ENCODE assay signal across 25 cellular contexts in the genomic region with DNA sequence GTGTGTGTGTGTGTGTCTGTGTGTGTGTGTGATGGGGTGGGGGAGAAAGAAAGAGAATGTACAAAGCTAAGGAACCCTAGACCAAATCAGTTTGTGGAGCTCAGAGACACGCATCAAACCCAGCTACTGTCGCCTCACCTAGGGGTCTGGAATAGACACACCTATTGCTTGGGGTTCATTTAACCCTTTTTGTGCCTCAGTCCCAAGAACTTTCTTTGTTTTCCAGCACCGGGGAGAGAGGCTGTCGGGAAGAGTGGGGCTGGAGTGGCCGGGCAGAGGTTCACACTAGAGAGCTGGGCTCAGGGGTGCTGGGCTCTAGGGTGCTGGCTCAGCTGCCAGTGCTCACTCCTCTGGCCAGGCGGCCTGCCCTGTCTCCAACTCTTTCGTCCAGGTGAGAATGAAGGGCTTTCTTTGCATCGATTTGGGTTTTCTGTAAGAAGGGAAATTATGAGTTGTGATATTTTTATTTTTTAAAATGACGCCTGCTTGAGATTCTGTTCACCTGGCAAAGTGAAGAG.
DNase-seq lines count a peak whose midpoint lies in the region; ATAC-seq, FAIRE-seq and TF ChIP-seq lines count a peak whose summit lies in the region.
"Had no signal": no experiment of that assay in that cellular context is flagged by ENCODE, and none has a peak within 500 bp of the region (broad histone marks: within the 10 kb centered on the region; RNA-seq: fewer than 3 reads in every experiment).

No MANE protein-coding gene starts in this region.

- H3K14ac ChIP-seq in trophoblast cell (ENCODE audit: low read length): no peak overlapping the region

- no peak overlapping the region for H3K18ac ChIP-seq in trophoblast cell (ENCODE audit: low read length)

- TF ChIP-seq CTCF in OCI-LY3 (IDR thresholded peaks at IDR 0.05; ENCODE audit: low read depth, low read length) (no peak), mammary epithelial cell (conservative IDR thresholded peaks at IDR 0.05 in 1 of 2, IDR thresholded peaks at IDR 0.05 in 1 of 2; ENCODE audit: extremely low read depth in 1 of 2, insufficient read depth in 1 of 2, low read depth in 1 of 2, low read length in 2 of 2) (no peak)

- H3K23ac ChIP-seq in trophoblast cell (ENCODE audit: low read length): peak overlapping the region; percentile 40

- H3K9ac ChIP-seq in OCI-LY3 (ENCODE audit: low read length): no peak overlapping the region
- H3K9ac ChIP-seq in iPS-18a (ENCODE audit: low read length): no peak overlapping the region
- H3K9ac ChIP-seq in trophoblast cell (ENCODE audit: low read length): no peak overlapping the region
- no peak overlapping the region for H3K9ac ChIP-seq in mammary epithelial cell (ENCODE audit: insufficient read depth, low read length)

- H3K79me2 ChIP-seq in OCI-LY3 (ENCODE audit: low read length): no peaks in the 10 kb centered on the region
- no peaks in the 10 kb centered on the region for H3K79me2 ChIP-seq in trophoblast cell (ENCODE audit: control insufficient read depth, insufficient read depth, low read length, poor library complexity)
- H3K79me2 ChIP-seq in mammary epithelial cell (ENCODE audit: insufficient read depth, low read length): no peaks in the 10 kb centered on the region

- no peak overlapping the region for H4K91ac ChIP-seq in trophoblast cell (ENCODE audit: low read depth, low read length)

- no peak overlapping the region for H4K8ac ChIP-seq in trophoblast cell (ENCODE audit: low read depth, low read length)

- peaks cover under 1% of the 10 kb centered on the region; the same call in 1 of the 2 replicates for H3K4me1 ChIP-seq in OCI-LY3 (ENCODE audit: low read length)
- H3K4me1 ChIP-seq in iPS-18a (ENCODE audit: control insufficient read depth, low read depth, low read length): peaks cover 37% of the 10 kb centered on the region
- peaks cover 12 to 16% of the 10 kb centered on the region in 2 experiments for H3K4me1 ChIP-seq in trophoblast cell (ENCODE audit: control insufficient read depth in 1 of 2, insufficient read depth in 2 of 2, low read length in 2 of 2)
- H3K4me1 ChIP-seq in mammary epithelial cell (ENCODE audit: insufficient read depth, low read length): peaks cover 6% of the 10 kb centered on the region

- dilution Hi-C loops in mammary epithelial cell (cut with HindIII; ENCODE audit: low sequenced_read_pairs): no loop called here

- H3K36me3 ChIP-seq in H7 (replicated peaks; ENCODE audit: control insufficient read depth, insufficient read depth, low read length) (no peaks in the 10 kb centered on the region), OCI-LY3 (replicated peaks; ENCODE audit: low read depth, low read length) (no peaks in the 10 kb centered on the region), iPS-18a (ENCODE audit: control insufficient read depth, low read depth, low read length) (no peaks in the 10 kb centered on the region), trophoblast cell (ENCODE audit: control insufficient read depth in 1 of 2, insufficient read depth in 2 of 2, low read length in 2 of 2) (no peaks in the 10 kb centered on the region), mammary epithelial cell (ENCODE audit: insufficient read depth, low read length) (no peaks in the 10 kb centered on the region)
- H3K36me3 ChIP-seq: prostate gland, upper lobe of left lung had no signal

- H2BK5ac ChIP-seq in trophoblast cell (ENCODE audit: low read depth, low read length, poor library complexity): no peak overlapping the region

- H3K9me3 ChIP-seq in OCI-LY3 (ENCODE audit: insufficient read depth, low read length): no peaks in the 10 kb centered on the region
- H3K9me3 ChIP-seq in iPS-18a (ENCODE audit: control insufficient read depth, low read depth, low read length): no peaks in the 10 kb centered on the region
- H3K9me3 ChIP-seq in trophoblast cell (ENCODE audit: insufficient read depth, low read depth, low read length): peaks cover 4% of the 10 kb centered on the region
- H3K9me3 ChIP-seq in mammary epithelial cell (replicated peaks; ENCODE audit: insufficient read depth, low read length): no peaks in the 10 kb centered on the region
- H3K9me3 ChIP-seq: prostate gland, upper lobe of left lung had no signal

- H3K4me3 ChIP-seq in H7 (ENCODE audit: insufficient read depth, low read depth, low read length): peak overlapping the region; percentile 31
- H3K4me3 ChIP-seq in OCI-LY3 (ENCODE audit: low read length): peak overlapping the region; percentile 54
- H3K4me3 ChIP-seq in iPS-18a (ENCODE audit: low read length): peak overlapping the region; percentile 55
- H3K4me3 ChIP-seq in trophoblast cell (ENCODE audit: low read depth, low read length): no peak overlapping the region
- H3K4me3 ChIP-seq in mammary epithelial cell (replicated peaks in 1 of 3; ENCODE audit: insufficient read depth in 1 of 3, low read depth in 2 of 3, low read length in 3 of 3): no peak overlapping the region
- H3K4me3 ChIP-seq: prostate gland, skin epidermis had no signal

- H4K20me1 ChIP-seq in OCI-LY3 (ENCODE audit: insufficient read depth, low read length) (no peaks in the 10 kb centered on the region), mammary epithelial cell (ENCODE audit: insufficient read depth, low read length) (no peaks in the 10 kb centered on the region)

- H3K27ac ChIP-seq in OCI-LY3 (ENCODE audit: low read length) (no peak overlapping the region), iPS-18a (ENCODE audit: low read length) (no peak overlapping the region), trophoblast cell (ENCODE audit: low read depth, low read length) (no peak overlapping the region), mammary epithelial cell (ENCODE audit: insufficient read depth, low read depth, low read length) (no peak overlapping the region)
- H3K27ac ChIP-seq: prostate gland, skin epidermis, upper lobe of left lung had no signal

- H3K27me3 ChIP-seq in H7 (ENCODE audit: control insufficient read depth, insufficient read depth, low read length) (peaks cover 71% of the 10 kb centered on the region), OCI-LY3 (ENCODE audit: low read depth, low read length) (peaks cover 36% of the 10 kb centered on the region), iPS-18a (ENCODE audit: control insufficient read depth, insufficient read depth, low read length) (peaks cover 84% of the 10 kb centered on the region), trophoblast cell (ENCODE audit: insufficient read depth, low read length) (peaks cover 43% of the 10 kb centered on the region), mammary epithelial cell (ENCODE audit: insufficient read depth, low read length) (peaks cover 31% of the 10 kb centered on the region)

- BruUV-seq in mammary epithelial cell (replicated peaks; lab: Mats Ljungman, UMichigan): no TSS peak

- CTCF ChIA-PET in mammary epithelial cell (lab: Charles Lee; ENCODE audit: low non-redundant PET): no interaction called here

- ATAC-seq in esophagus mucosa (no peak), HG02981 (IDR thresholded peaks at IDR 0.05; ENCODE audit: unreplicated experiment) (no peak)
- ATAC-seq: activated CD8-positive, alpha-beta memory T cell treated with anti-CD3 and anti-CD28 coated beads, Interleukin-2, amount 10 ng/mL, durations not matched to agents 7 days and 5 days; activated T-helper 17 cell treated with anti-CD3 and anti-CD28 coated beads, Interleukin-2, amount 50 U/mL, for 72 hours; PC-3; stimulated activated naive CD8-positive, alpha-beta T cell treated with anti-CD3 and anti-CD28 coated beads, Interleukin-15, Interleukin-2, amounts not matched to agents 100 U/mL and 50 U/mL, for 24 hours had no signal

- no peak overlapping the region for H2AK5ac ChIP-seq in trophoblast cell (ENCODE audit: low read length)

- intact Hi-C loops in mammary epithelial cell (cut with micrococcal nuclease): no loop called here

- no peak overlapping the region for H2AFZ ChIP-seq in OCI-LY3 (ENCODE audit: low read depth, low read length)
- no peak overlapping the region for H2AFZ ChIP-seq in trophoblast cell (ENCODE audit: insufficient read depth, low read length, poor library complexity)
- no peak overlapping the region for H2AFZ ChIP-seq in mammary epithelial cell (ENCODE audit: low read depth, low read length)

- H3K4me2 ChIP-seq in OCI-LY3 (ENCODE audit: low read length) (peak overlapping the region; percentile 30), trophoblast cell (ENCODE audit: low read length) (peak overlapping the region; percentile 70), mammary epithelial cell (ENCODE audit: insufficient read depth, low read depth, low read length) (no peak overlapping the region)

- in situ Hi-C loops in mammary epithelial cell (cut with MboI; ENCODE audit: low sequenced_read_pairs in 2 of 2): loop anchor here (25.0 kb wide), 1 partner anchor 1008 kb away; no protein-coding TSS in a partner anchor

- H4K12ac ChIP-seq in trophoblast cell (ENCODE audit: low read depth, low read length): no peak overlapping the region

- H2BK120ac ChIP-seq in trophoblast cell (ENCODE audit: insufficient read depth, low read length, poor library complexity): no peak overlapping the region

- WGBS in trophoblast cell (ENCODE audit: extremely low coverage, insufficient coverage, insufficient read length): 100% methylated on average over 1 of the region's 9 CpGs
- 91% methylated on average over 9 of the region's 9 CpGs for WGBS in mammary epithelial cell (ENCODE audit: low coverage, missing lambda C conversion rate)

- no peak for FAIRE-seq in urothelium cell line (lab: Jason Lieb, UNC)
- FAIRE-seq: TTC549 had no signal

- no peak overlapping the region for H3K4ac ChIP-seq in trophoblast cell (ENCODE audit: low read depth, low read length)

- H2BK12ac ChIP-seq in trophoblast cell (ENCODE audit: low read length): no peak overlapping the region

- H3K79me1 ChIP-seq in trophoblast cell (ENCODE audit: low read length): no peaks in the 10 kb centered on the region

- peak; percentile 55 for DNase-seq in H7
- no peak for DNase-seq in trophoblast cell
- no peak for DNase-seq in urothelium cell line (ENCODE audit: low spot score)
- no peak for DNase-seq in mammary epithelial cell
- DNase-seq: activated CD4-positive, alpha-beta T cell treated with anti-CD3 and anti-CD28 coated beads, Interleukin-2, amount 10 ng/mL, durations not matched to agents 24 days and 14 days; activated CD8-positive, alpha-beta memory T cell treated with anti-CD3 and anti-CD28 coated beads, Interleukin-2, amount 10 ng/mL, durations not matched to agents 7 days and 5 days; CD8-positive, alpha-beta memory T cell; HFFc6; hypothalamus; naive B cell; NCI-H1694 treated with DMSO at 0.1 percent for 48 hours; NCI-H774; PC-3; SIG-M5; stimulated activated CD4-positive, alpha-beta T cell treated with anti-CD3 and anti-CD28 coated beads, Interleukin-2, amount 100 ng/mL, for 48 hours; stimulated activated naive CD8-positive, alpha-beta T cell treated with anti-CD3 and anti-CD28 coated beads, Interleukin-15, Interleukin-2, amounts not matched to agents 100 U/mL and 50 U/mL, for 24 hours had no signal

Comparison
In these comparisons a context has a peak if more than half of its experiments do, and no peak if none do; other contexts are left out.
1. H3K4me3 ChIP-seq: peak in H7 (single experiment), OCI-LY3 (single experiment) and iPS-18a (single experiment); none in trophoblast cell (single experiment) and mammary epithelial cell (0 of 3).